In the genomic region with DNA sequence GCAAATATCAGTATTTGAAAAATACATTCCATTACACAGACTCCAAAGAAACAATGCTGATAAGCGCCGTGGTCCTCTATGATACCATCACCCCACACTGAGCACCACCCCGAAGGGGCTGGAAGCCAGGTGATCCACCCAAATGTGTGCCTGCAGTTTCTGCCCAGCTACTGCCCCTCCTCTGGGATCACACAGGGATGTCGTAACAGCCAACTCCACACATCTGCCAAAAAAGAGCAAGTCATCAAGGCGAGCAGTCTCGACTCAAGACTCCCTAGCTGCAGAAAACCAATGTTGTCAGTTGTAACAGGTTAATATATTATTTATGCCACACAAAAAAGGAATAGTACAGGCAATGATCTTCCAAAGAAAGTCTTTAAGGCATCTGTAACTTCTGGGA, we compare ENCODE assay signal across 16 cellular contexts. TPM values are rescaled to one million over a fixed set of nuclear protein-coding genes. Genes with fewer than 3 reads are reported as not detected.
DNase-seq lines count a peak whose midpoint lies in the region; ATAC-seq, FAIRE-seq and TF ChIP-seq lines count a peak whose summit lies in the region.
"Had no signal": no experiment of that assay in that cellular context is flagged by ENCODE, and none has a peak within 500 bp of the region (broad histone marks: within the 10 kb centered on the region; RNA-seq: fewer than 3 reads in every experiment).

No MANE protein-coding gene starts in this region.

- no peak for DNase-seq in HepG2 (ENCODE audit: low spot score)
- no peak for DNase-seq in right lobe of liver
- peak in 6 of 7 donors; percentile 45 to 74 (median 70) for DNase-seq in adrenal gland
- DNase-seq in left cardiac atrium, result peak; percentile 34
- no peak for DNase-seq in smooth muscle cell (lab: John Stamatoyannopoulos, UW; ENCODE audit: unreplicated experiment)
- DNase-seq in SIG-M5 treated with dmso at 0.1 percent for 504 hours (lab: John Stamatoyannopoulos, UW; ENCODE audit: unreplicated experiment), result no peak
- DNase-seq: activated CD4-positive, alpha-beta T cell treated with anti-CD3 and anti-CD28 coated beads, Interleukin-2, amount 10 ng/mL, durations not matched to agents 7 days and 5 days; endodermal cell; hypothalamus; KG1; lower lobe of right lung; NCI-H2029; NK-92 treated with Interleukin-12 subunit alpha and Interleukin-12 subunit beta, amount 100 ng/mL, for 24 hours; transverse colon had no signal

- peaks cover 21% of the 10 kb centered on the region for H3F3A ChIP-seq in smooth muscle cell (ENCODE audit: low read depth)

- H4K20me1 ChIP-seq in HepG2 (ENCODE audit: insufficient read depth, low read length), result no peaks in the 10 kb centered on the region
- H4K20me1 ChIP-seq in smooth muscle cell (ENCODE audit: low read depth), result peaks cover 80% of the 10 kb centered on the region

- H3K27ac ChIP-seq in HepG2 (ENCODE audit: extremely low read length, insufficient read depth, low read length) (no peak overlapping the region), right lobe of liver (no peak overlapping the region), adrenal gland (no peak overlapping the region), smooth muscle cell (ENCODE audit: low read depth) (no peak overlapping the region)
- H3K27ac ChIP-seq: lower lobe of right lung had no signal

- FAIRE-seq in HepG2 (lab: Jason Lieb, UNC), result no peak

- H3K4me1 ChIP-seq in HepG2 (ENCODE audit: insufficient read depth, low read length), result 0 out of 2 replicates have a peak, but pooled peaks cover 5% of the 10 kb centered on the region
- no peaks in the 10 kb centered on the region for H3K4me1 ChIP-seq in right lobe of liver
- peaks cover 23 to 31% of the 10 kb centered on the region in 2 donors for H3K4me1 ChIP-seq in adrenal gland (replicated peaks in 1 of 2)
- peaks cover 15% of the 10 kb centered on the region for H3K4me1 ChIP-seq in smooth muscle cell (ENCODE audit: low read depth)

- TF ChIP-seq CTCF in HepG2 (CRISPR knock-in tag; IDR thresholded peaks at IDR 0.05), result no peak
- TF ChIP-seq CTCF in right lobe of liver (IDR thresholded peaks at IDR 0.05), result no peak
- no peak for TF ChIP-seq CTCF in adrenal gland (IDR thresholded peaks at IDR 0.05)
- no peak for TF ChIP-seq CTCF in smooth muscle cell (IDR thresholded peaks at IDR 0.05; ENCODE audit: borderline replicate concordance, insufficient read depth, poor library complexity, severe bottlenecking)

- POLR2A ChIA-PET in HepG2 (lab: Yijun Ruan, JAX), result interaction anchor here (1.6 kb wide), 1 partner anchor 21 kb away, joined by 5 read pairs; a partner anchor contains a TSS

- intact Hi-C loops in HepG2 (cut with micrococcal nuclease; ENCODE audit: unreplicated experiment), result no loop called here
- intact Hi-C loops in right lobe of liver (cut with DNase I), result no loop called here
- intact Hi-C loops in adrenal gland (cut with DNase I), result no loop called here
- intact Hi-C loops in left cardiac atrium (cut with DNase I), result no loop called here

- H3K79me2 ChIP-seq in HepG2 (ENCODE audit: insufficient read depth, low read length) (no peaks in the 10 kb centered on the region), smooth muscle cell (ENCODE audit: low read depth) (no peaks in the 10 kb centered on the region)

- H3K4me2 ChIP-seq in HepG2 (ENCODE audit: low read depth, low read length) (no peak overlapping the region), smooth muscle cell (no peak overlapping the region)

- no peak overlapping the region for H2AFZ ChIP-seq in HepG2 (ENCODE audit: low read length)
- no peak overlapping the region for H2AFZ ChIP-seq in smooth muscle cell (ENCODE audit: low read depth)

- no TSS peak for BruUV-seq in HepG2 (replicated peaks; lab: Mats Ljungman, UMichigan)

- no peak for TF ChIP-seq RAD21 in HepG2 (CRISPR knock-in tag; IDR thresholded peaks at IDR 0.05)

- no peaks in the 10 kb centered on the region for H3K27me3 ChIP-seq in HepG2 (ENCODE audit: control insufficient read depth in 1 of 2, insufficient read depth in 2 of 2, low read length in 2 of 2)
- H3K27me3 ChIP-seq in right lobe of liver, result no peaks in the 10 kb centered on the region
- no peaks in the 10 kb centered on the region for H3K27me3 ChIP-seq in adrenal gland
- H3K27me3 ChIP-seq in smooth muscle cell (ENCODE audit: low read depth), result peaks cover 9% of the 10 kb centered on the region
- H3K27me3 ChIP-seq: transverse colon had no signal

- CTCF ChIA-PET in HepG2 (lab: Yijun Ruan, JAX; ENCODE audit: low intra/inter-chr PET ratio, low total read pairs), result no interaction called here

- ATAC-seq in HepG2 (no peak), right lobe of liver (no peak), left cardiac atrium (peak; percentile 31 to 71), HG03097 (IDR thresholded peaks at IDR 0.05; ENCODE audit: low FRiP score, unreplicated experiment) (no peak), HG02798 (IDR thresholded peaks at IDR 0.05; ENCODE audit: poor library complexity, unreplicated experiment) (no peak)

- H3K9ac ChIP-seq in HepG2 (ENCODE audit: insufficient read depth, low read depth, low read length) (no peak overlapping the region), smooth muscle cell (ENCODE audit: low read depth) (no peak overlapping the region)

- in situ Hi-C loops in HepG2 (cut with HindIII; ENCODE audit: extremely low pct_ligation_motif_present, low pct_unique_long_range_greater_than_20kb), result no loop called here

- TF ChIP-seq EP300 in HepG2 (IDR thresholded peaks at IDR 0.05; ENCODE audit: low read depth in 2 of 2, low read length in 2 of 2) (no peak), HepG2 (CRISPR knock-in tag; IDR thresholded peaks at IDR 0.05; ENCODE audit: borderline replicate concordance) (no peak)

- WGBS in HepG2 (ENCODE audit: low lambda C conversion rate), result 93% methylated on average over 6 of the region's 6 CpGs
- 67% methylated on average over 5 of the region's 6 CpGs for WGBS in right lobe of liver (ENCODE audit: insufficient coverage, low coverage, low lambda C conversion rate, missing lambda C conversion rate)
- 50 to 63% (median 54%) methylated on average over 6 of the region's 6 CpGs for WGBS in adrenal gland, 4 donors
- 91% methylated on average over 6 of the region's 6 CpGs for WGBS in smooth muscle cell (ENCODE audit: low lambda C conversion rate)

- H3K9me3 ChIP-seq in HepG2 (ENCODE audit: low read length) (no peaks in the 10 kb centered on the region), right lobe of liver (no peaks in the 10 kb centered on the region), adrenal gland (replicated peaks in 1 of 3) (no peaks in the 10 kb centered on the region), smooth muscle cell (replicated peaks; ENCODE audit: low read depth) (no peaks in the 10 kb centered on the region)
- H3K9me3 ChIP-seq: lower lobe of right lung, transverse colon had no signal

- TF ChIP-seq POLR2A in HepG2 (IDR thresholded peaks at IDR 0.05; ENCODE audit: insufficient read depth in 1 of 2, low read depth in 2 of 2, low read length in 2 of 2), result no peak
- TF ChIP-seq POLR2A in right lobe of liver (IDR thresholded peaks at IDR 0.05), result no peak
- no peak for TF ChIP-seq POLR2A in adrenal gland (IDR thresholded peaks at IDR 0.05)

- H3K36me3 ChIP-seq in HepG2 (replicated peaks in 1 of 2; ENCODE audit: control insufficient read depth in 1 of 2, insufficient read depth in 2 of 2, low read length in 2 of 2) (peaks cover 4 to 27% of the 10 kb centered on the region in 2 experiments; a peak in 4 of 5 replicates), right lobe of liver (peaks cover 0 to 30% (median 14%) of the 10 kb centered on the region in 4 donors), adrenal gland (replicated peaks in 1 of 2) (peaks cover 0 to 36% of the 10 kb centered on the region in 2 donors), smooth muscle cell (ENCODE audit: low read depth) (peaks cover 6% of the 10 kb centered on the region)

- no peak overlapping the region for H3K4me3 ChIP-seq in HepG2 (replicated peaks in 1 of 3; ENCODE audit: insufficient read depth in 1 of 3, low read depth in 2 of 3, low read length in 3 of 3)
- no peak overlapping the region for H3K4me3 ChIP-seq in right lobe of liver
- no peak overlapping the region for H3K4me3 ChIP-seq in adrenal gland
- H3K4me3 ChIP-seq in smooth muscle cell, result no peak overlapping the region
- H3K4me3 ChIP-seq: lower lobe of right lung, transverse colon had no signal

RNA-seq across cellular contexts. Expression of a gene that starts 21.0 kb away (rescaled TPM):
- total RNA-seq in HepG2 (2016; rRNA removed; fragmentation: Illumina TruSeq; extraction: Trizol) (5.8 and 7.6 TPM in 2 replicates), right lobe of liver (10 to 100 TPM; 10.4 to 22.8 (median 14.8) TPM), adrenal gland (10 to 100 TPM; 15.8 to 67.3 (median 48.1) TPM), left cardiac atrium (10 to 100 TPM in 1 of 2 donors, 1 to 10 TPM in 1; 8.0 to 12.7 TPM), smooth muscle cell (12.2 and 13.3 TPM in 2 replicates)
- total RNA-seq in HepG2 (2016; cell fraction: cytosol; rRNA removed; fragmentation: Illumina TruSeq; extraction: Trizol; ENCODE audit: low read depth), result 12.7 and 15.9 TPM in 2 replicates
- 7.0 and 8.3 TPM in 2 replicates for total RNA-seq in HepG2 (2016; cell fraction: insoluble cytoplasmic fraction; rRNA removed; fragmentation: Illumina TruSeq; extraction: Trizol)
- 5.7 and 7.6 TPM in 2 replicates for total RNA-seq in HepG2 (2016; cell fraction: membrane; rRNA removed; fragmentation: Illumina TruSeq; extraction: Trizol)
- 4.0 and 5.4 TPM in 2 replicates for total RNA-seq in HepG2 (2016; cell fraction: nucleus; rRNA removed; fragmentation: Illumina TruSeq; extraction: Trizol)
- polyA plus RNA-seq in HepG2 (2011; rRNA removed) (9.6 and 12.2 TPM in 2 replicates), adrenal gland (10 to 100 TPM; 23.7 to 31.5 (median 24.7) TPM), smooth muscle cell (15.2 and 16.7 TPM in 2 replicates)
- polyA plus RNA-seq in HepG2 (2011; cell fraction: cytosol; rRNA removed), result 12.1 and 14.6 TPM in 2 replicates
- polyA plus RNA-seq in HepG2 (2011; cell fraction: nucleus; rRNA removed), result 9.1 and 11.2 TPM in 2 replicates
- 6.8 and 7.4 TPM in 2 replicates for polyA plus RNA-seq in HepG2 (2012)
- polyA plus RNA-seq in HepG2 (2016; cell fraction: cytosol; fragmentation: Illumina TruSeq; extraction: Trizol; ENCODE audit: low read depth), result 7.9 and 8.9 TPM in 2 replicates
- polyA plus RNA-seq in HepG2 (2016; cell fraction: insoluble cytoplasmic fraction; fragmentation: Illumina TruSeq; extraction: Trizol; ENCODE audit: low read depth), result 7.6 and 7.9 TPM in 2 replicates
- 3.4 and 5.5 TPM in 2 replicates for polyA plus RNA-seq in HepG2 (2016; cell fraction: membrane; fragmentation: Illumina TruSeq; extraction: Trizol; ENCODE audit: low read depth)
- polyA plus RNA-seq in HepG2 (2016; cell fraction: nucleus; fragmentation: Illumina TruSeq; extraction: Trizol; ENCODE audit: insufficient read depth, low read depth), result 8.6 TPM in 2 replicates
- polyA minus RNA-seq in HepG2 (2011; rRNA and poly(A)+ RNA removed; ENCODE audit: low replicate concordance), result 13.0 and 24.6 TPM in 2 replicates
- 3.0 and 5.1 TPM in 2 replicates for polyA minus RNA-seq in HepG2 (2011; cell fraction: cytosol; rRNA and poly(A)+ RNA removed)
- 3.9 and 4.4 TPM in 2 replicates for polyA minus RNA-seq in HepG2 (2011; cell fraction: nucleus; rRNA and poly(A)+ RNA removed)

RNA-seq across cellular contexts. Expression of a gene that starts 21.1 kb away (rescaled TPM):
- 8.7 and 10.2 TPM in 2 replicates for total RNA-seq in HepG2 (2016; rRNA removed; fragmentation: Illumina TruSeq; extraction: Trizol)
- 11.2 and 16.0 TPM in 2 replicates for total RNA-seq in HepG2 (2016; cell fraction: cytosol; rRNA removed; fragmentation: Illumina TruSeq; extraction: Trizol; ENCODE audit: low read depth)
- total RNA-seq in HepG2 (2016; cell fraction: insoluble cytoplasmic fraction; rRNA removed; fragmentation: Illumina TruSeq; extraction: Trizol), result 7.8 and 8.6 TPM in 2 replicates
- 4.6 and 5.0 TPM in 2 replicates for total RNA-seq in HepG2 (2016; cell fraction: membrane; rRNA removed; fragmentation: Illumina TruSeq; extraction: Trizol)
- total RNA-seq in HepG2 (2016; cell fraction: nucleus; rRNA removed; fragmentation: Illumina TruSeq; extraction: Trizol), result 15.4 and 17.3 TPM in 2 replicates
- 7.7 and 7.9 TPM in 2 replicates for polyA plus RNA-seq in HepG2 (2011; rRNA removed)
- 4.0 and 5.2 TPM in 2 replicates for polyA plus RNA-seq in HepG2 (2011; cell fraction: cytosol; rRNA removed)
- polyA plus RNA-seq in HepG2 (2011; cell fraction: nucleus; rRNA removed), result 20.2 and 21.4 TPM in 2 replicates
- 6.9 and 7.9 TPM in 2 replicates for polyA plus RNA-seq in HepG2 (2012)
- polyA plus RNA-seq in HepG2 (2016; cell fraction: cytosol; fragmentation: Illumina TruSeq; extraction: Trizol; ENCODE audit: low read depth), result 0.45 and 0.49 TPM in 2 replicates
- polyA plus RNA-seq in HepG2 (2016; cell fraction: insoluble cytoplasmic fraction; fragmentation: Illumina TruSeq; extraction: Trizol; ENCODE audit: low read depth), result 3.4 and 5.0 TPM in 2 replicates
- polyA plus RNA-seq in HepG2 (2016; cell fraction: membrane; fragmentation: Illumina TruSeq; extraction: Trizol; ENCODE audit: low read depth), result 0.88 and 0.91 TPM in 2 replicates
- polyA plus RNA-seq in HepG2 (2016; cell fraction: nucleus; fragmentation: Illumina TruSeq; extraction: Trizol; ENCODE audit: insufficient read depth, low read depth), result 18.8 and 20.1 TPM in 2 replicates
- 37.0 and 76.8 TPM in 2 replicates for polyA minus RNA-seq in HepG2 (2011; rRNA and poly(A)+ RNA removed; ENCODE audit: low replicate concordance)
- polyA minus RNA-seq in HepG2 (2011; cell fraction: cytosol; rRNA and poly(A)+ RNA removed), result 9.7 and 11.1 TPM in 2 replicates
- polyA minus RNA-seq in HepG2 (2011; cell fraction: nucleus; rRNA and poly(A)+ RNA removed), result 41.5 and 44.0 TPM in 2 replicates
- total RNA-seq in right lobe of liver, result 10 to 100 TPM; 17.1 to 24.9 (median 21.0) TPM
- total RNA-seq in adrenal gland, result 10 to 100 TPM; 33.2 to 73.4 (median 47.8) TPM
- 10 to 100 TPM; 16.9 to 22.7 (median 21.2) TPM for polyA plus RNA-seq in adrenal gland
- 10 to 100 TPM; 26.5 to 38.4 TPM for total RNA-seq in left cardiac atrium
- total RNA-seq in smooth muscle cell, result 15.0 and 20.0 TPM in 2 replicates
- 3.8 and 5.7 TPM in 2 replicates for polyA plus RNA-seq in smooth muscle cell

Comparison
In these comparisons a context has a peak if more than half of its experiments do, and no peak if none do; other contexts are left out.
1. ATAC-seq: peak in left cardiac atrium (2 of 2); none in HepG2 (single experiment), right lobe of liver (0 of 4), HG03097 (single experiment) and HG02798 (single experiment).
2. DNase-seq: peak in adrenal gland (6 of 7) and left cardiac atrium (single experiment); none in HepG2 (single experiment), right lobe of liver (0 of 3), smooth muscle cell (single experiment) and SIG-M5 treated with dmso at 0.1 percent for 504 hours (single experiment).